Comparison of ENCODE assay signal across 8 cellular contexts in the genomic region with DNA sequence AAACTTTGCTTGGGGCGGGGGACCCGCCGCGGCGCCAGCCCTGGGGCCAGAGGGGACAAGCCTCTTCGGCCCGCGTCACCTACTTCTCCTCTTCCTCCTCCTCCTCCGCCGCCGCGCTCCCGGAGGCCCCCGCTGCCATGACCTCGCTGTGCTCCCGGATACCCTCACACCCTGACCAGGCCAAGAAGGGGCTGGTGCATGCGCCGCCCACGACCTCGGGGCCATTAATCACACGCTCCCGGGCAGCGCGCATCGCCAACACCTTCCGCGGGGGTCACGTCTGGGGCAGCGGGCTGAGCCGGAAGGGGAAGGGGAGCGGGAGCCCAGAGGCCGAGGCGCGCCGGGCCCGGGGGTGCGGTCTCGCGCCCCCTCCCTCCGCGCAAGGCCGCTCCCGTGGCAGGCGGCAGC. TPM values are rescaled to one million over a fixed set of nuclear protein-coding genes. Genes with fewer than 3 reads are reported as not detected.
DNase-seq lines count a peak whose midpoint lies in the region; ATAC-seq and TF ChIP-seq lines count a peak whose summit lies in the region.

No MANE protein-coding gene starts in this region.

- H3K9me3 ChIP-seq in left lung, result no peaks in the 10 kb centered on the region
- H3K9me3 ChIP-seq in thymus (ENCODE audit: control insufficient read depth), result no peaks in the 10 kb centered on the region

- peaks cover 0 to 15% (median 7%) of the 10 kb centered on the region in 7 donors for H3K9me3 Mint-ChIP-seq in CD14-positive monocyte

- 1% methylated on average over 44 of the region's 44 CpGs for WGBS in thymus

- peaks cover 14% of the 10 kb centered on the region for H3K4me1 Mint-ChIP-seq in CD14-positive monocyte

- TF ChIP-seq CTCF in CD14-positive monocyte (IDR thresholded peaks at IDR 0.05), result no peak
- TF ChIP-seq CTCF in astrocyte of the spinal cord (IDR thresholded peaks at IDR 0.05; ENCODE audit: low read depth, low read length), result no peak
- TF ChIP-seq CTCF in left lung (IDR thresholded peaks at IDR 0.05), result no peak

- peak overlapping the region in 1 of 7 donors; percentile 25 for H3K27ac Mint-ChIP-seq in CD14-positive monocyte

- H3K27ac ChIP-seq in left lung, result peak overlapping the region; percentile 46 to 72
- peak overlapping the region; percentile 3 for H3K27ac ChIP-seq in thymus (ENCODE audit: low read depth)

- ATAC-seq in GM19351 (IDR thresholded peaks at IDR 0.05; ENCODE audit: unreplicated experiment) (peak; percentile 37), HG03521 (IDR thresholded peaks at IDR 0.05; ENCODE audit: unreplicated experiment) (peak; percentile 18), left lung (peak; percentile 41), GM21423 (IDR thresholded peaks at IDR 0.05; ENCODE audit: unreplicated experiment) (no peak)

- H3K36me3 Mint-ChIP-seq in CD14-positive monocyte, result peaks cover 2 to 8% of the 10 kb centered on the region in 2 donors

- peaks cover 75 to 83% (median 82%) of the 10 kb centered on the region in 3 donors for H3K27me3 Mint-ChIP-seq in CD14-positive monocyte (ENCODE audit: low read depth in 3 of 3)

- DNase-seq in CD14-positive monocyte (ENCODE audit: low spot score) (no peak), astrocyte of the spinal cord (ENCODE audit: low read depth, low spot score) (no peak), left lung (peak in 1 of 2 donors; percentile 84), SIG-M5 treated with dmso at 0.1 percent for 504 hours (lab: John Stamatoyannopoulos, UW; ENCODE audit: unreplicated experiment) (no peak)

- peak overlapping the region; percentile 43 for H3K4me3 ChIP-seq in astrocyte of the spinal cord (ENCODE audit: low read depth, low read length)
- H3K4me3 ChIP-seq in left lung, result peak overlapping the region; percentile 36 to 53
- peak overlapping the region; percentile 33 for H3K4me3 ChIP-seq in thymus (ENCODE audit: low read length)

- peaks cover 0 to 21% of the 10 kb centered on the region in 2 donors for H3K4me1 ChIP-seq in left lung
- H3K4me1 ChIP-seq in thymus (ENCODE audit: control insufficient read depth, insufficient read depth, low read length), result no peaks in the 10 kb centered on the region

- in situ Hi-C loops in astrocyte of the spinal cord (cut with HindIII; ENCODE audit: low sequenced_read_pairs), result no loop called here

- peak overlapping the region; percentile 75 to 94 for H3K4me3 Mint-ChIP-seq in CD14-positive monocyte

- H3K27me3 ChIP-seq in left lung (peaks cover 38 to 96% of the 10 kb centered on the region in 2 donors), thymus (ENCODE audit: control insufficient read depth, insufficient read depth) (peaks cover 43% of the 10 kb centered on the region)

- intact Hi-C loops in CD14-positive monocyte (cut with micrococcal nuclease), result no loop called here
- intact Hi-C loops in left lung (cut with DNase I), result no loop called here

- H3K36me3 ChIP-seq in left lung (no peaks in the 10 kb centered on the region), thymus (ENCODE audit: control insufficient read depth, insufficient read depth) (no peaks in the 10 kb centered on the region)

RNA-seq across cellular contexts. Expression of a gene that starts 0.3 kb away (rescaled TPM):
- polyA plus RNA-seq in CD14-positive monocyte (under 1 TPM in 1 of 2 donors, not detected in 1; 0.07 TPM), thymus (2.6 TPM)
- total RNA-seq in left lung, result 10 to 100 TPM; 16.4 to 29.8 TPM
